ENCODE assay signal across 1 cellular context in the genomic region with DNA sequence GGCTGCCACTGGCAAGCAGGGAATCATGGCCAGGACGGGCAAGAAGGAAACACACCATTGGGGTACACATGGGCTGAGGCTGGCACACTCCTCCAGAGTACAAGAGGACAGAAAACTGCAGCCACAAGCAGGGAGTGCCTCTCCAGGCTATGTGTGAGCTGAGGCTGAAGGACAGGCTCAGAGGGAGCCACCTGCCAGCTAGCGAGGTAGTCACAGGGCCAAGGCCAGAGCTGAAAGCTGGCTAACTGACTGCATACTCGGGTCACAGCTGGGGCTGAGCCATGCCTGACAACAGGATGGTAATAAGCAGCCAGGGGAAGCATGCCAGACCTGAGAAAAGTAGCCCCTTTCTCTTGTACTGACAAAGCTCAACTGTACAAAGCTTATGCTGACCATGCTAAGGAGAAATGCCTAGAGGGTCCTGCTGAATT.
TF ChIP-seq lines count a peak whose summit lies in the region.

No MANE protein-coding gene starts in this region.

TF ChIP-seq in HepG2, 621 proteins besides CTCF, POLR2A, EP300 and RAD21 (continues in another document):
- no peak for TF ChIP-seq TOPORS (CRISPR knock-in tag; IDR thresholded peaks at IDR 0.05)
- TF ChIP-seq POLR2G (IDR thresholded peaks at IDR 0.05; ENCODE audit: low read depth, low read length): peak; percentile 46; the same call in 1 of the 2 replicates
- TF ChIP-seq, protein P1, sequence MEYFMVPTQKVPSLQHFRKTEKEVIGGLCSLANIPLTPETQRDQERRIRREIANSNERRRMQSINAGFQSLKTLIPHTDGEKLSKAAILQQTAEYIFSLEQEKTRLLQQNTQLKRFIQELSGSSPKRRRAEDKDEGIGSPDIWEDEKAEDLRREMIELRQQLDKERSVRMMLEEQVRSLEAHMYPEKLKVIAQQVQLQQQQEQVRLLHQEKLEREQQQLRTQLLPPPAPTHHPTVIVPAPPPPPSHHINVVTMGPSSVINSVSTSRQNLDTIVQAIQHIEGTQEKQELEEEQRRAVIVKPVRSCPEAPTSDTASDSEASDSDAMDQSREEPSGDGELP (IDR thresholded peaks at IDR 0.05; ENCODE audit: borderline replicate concordance, low read depth): no peak
- TF ChIP-seq JUNB (CRISPR knock-in tag; IDR thresholded peaks at IDR 0.05; ENCODE audit: borderline replicate concordance): no peak
- no peak for TF ChIP-seq ARNT2 (CRISPR knock-in tag; IDR thresholded peaks at IDR 0.05; ENCODE audit: low read depth)
- TF ChIP-seq, protein P2, sequence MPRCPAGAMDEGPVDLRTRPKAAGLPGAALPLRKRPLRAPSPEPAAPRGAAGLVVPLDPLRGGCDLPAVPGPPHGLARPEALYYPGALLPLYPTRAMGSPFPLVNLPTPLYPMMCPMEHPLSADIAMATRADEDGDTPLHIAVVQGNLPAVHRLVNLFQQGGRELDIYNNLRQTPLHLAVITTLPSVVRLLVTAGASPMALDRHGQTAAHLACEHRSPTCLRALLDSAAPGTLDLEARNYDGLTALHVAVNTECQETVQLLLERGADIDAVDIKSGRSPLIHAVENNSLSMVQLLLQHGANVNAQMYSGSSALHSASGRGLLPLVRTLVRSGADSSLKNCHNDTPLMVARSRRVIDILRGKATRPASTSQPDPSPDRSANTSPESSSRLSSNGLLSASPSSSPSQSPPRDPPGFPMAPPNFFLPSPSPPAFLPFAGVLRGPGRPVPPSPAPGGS (CRISPR knock-in tag; IDR thresholded peaks at IDR 0.05): 0 out of 2 replicates have a peak, but pooled peaks have one; percentile 27
- TF ChIP-seq, protein P3, sequence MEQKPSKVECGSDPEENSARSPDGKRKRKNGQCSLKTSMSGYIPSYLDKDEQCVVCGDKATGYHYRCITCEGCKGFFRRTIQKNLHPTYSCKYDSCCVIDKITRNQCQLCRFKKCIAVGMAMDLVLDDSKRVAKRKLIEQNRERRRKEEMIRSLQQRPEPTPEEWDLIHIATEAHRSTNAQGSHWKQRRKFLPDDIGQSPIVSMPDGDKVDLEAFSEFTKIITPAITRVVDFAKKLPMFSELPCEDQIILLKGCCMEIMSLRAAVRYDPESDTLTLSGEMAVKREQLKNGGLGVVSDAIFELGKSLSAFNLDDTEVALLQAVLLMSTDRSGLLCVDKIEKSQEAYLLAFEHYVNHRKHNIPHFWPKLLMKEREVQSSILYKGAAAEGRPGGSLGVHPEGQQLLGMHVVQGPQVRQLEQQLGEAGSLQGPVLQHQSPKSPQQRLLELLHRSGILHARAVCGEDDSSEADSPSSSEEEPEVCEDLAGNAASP (CRISPR knock-in tag; IDR thresholded peaks at IDR 0.05; ENCODE audit: borderline replicate concordance): no peak
- TF ChIP-seq, protein P4, sequence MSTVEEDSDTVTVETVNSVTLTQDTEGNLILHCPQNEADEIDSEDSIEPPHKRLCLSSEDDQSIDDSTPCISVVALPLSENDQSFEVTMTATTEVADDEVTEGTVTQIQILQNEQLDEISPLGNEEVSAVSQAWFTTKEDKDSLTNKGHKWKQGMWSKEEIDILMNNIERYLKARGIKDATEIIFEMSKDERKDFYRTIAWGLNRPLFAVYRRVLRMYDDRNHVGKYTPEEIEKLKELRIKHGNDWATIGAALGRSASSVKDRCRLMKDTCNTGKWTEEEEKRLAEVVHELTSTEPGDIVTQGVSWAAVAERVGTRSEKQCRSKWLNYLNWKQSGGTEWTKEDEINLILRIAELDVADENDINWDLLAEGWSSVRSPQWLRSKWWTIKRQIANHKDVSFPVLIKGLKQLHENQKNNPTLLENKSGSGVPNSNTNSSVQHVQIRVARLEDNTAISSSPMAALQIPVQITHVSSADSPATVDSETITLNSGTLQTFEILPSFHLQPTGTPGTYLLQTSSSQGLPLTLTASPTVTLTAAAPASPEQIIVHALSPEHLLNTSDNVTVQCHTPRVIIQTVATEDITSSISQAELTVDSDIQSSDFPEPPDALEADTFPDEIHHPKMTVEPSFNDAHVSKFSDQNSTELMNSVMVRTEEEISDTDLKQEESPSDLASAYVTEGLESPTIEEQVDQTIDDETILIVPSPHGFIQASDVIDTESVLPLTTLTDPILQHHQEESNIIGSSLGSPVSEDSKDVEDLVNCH (CRISPR knock-in tag; IDR thresholded peaks at IDR 0.05): no peak
- TF ChIP-seq ZNF232 (CRISPR knock-in tag; IDR thresholded peaks at IDR 0.05; ENCODE audit: borderline replicate concordance): 0 out of 2 replicates have a peak, but pooled peaks have one; percentile 30
- TF ChIP-seq REL (CRISPR knock-in tag; conservative IDR thresholded peaks at IDR 0.05): no peak
- TF ChIP-seq, protein P5, sequence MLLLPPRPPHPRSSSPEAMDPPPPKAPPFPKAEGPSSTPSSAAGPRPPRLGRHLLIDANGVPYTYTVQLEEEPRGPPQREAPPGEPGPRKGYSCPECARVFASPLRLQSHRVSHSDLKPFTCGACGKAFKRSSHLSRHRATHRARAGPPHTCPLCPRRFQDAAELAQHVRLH (CRISPR knock-in tag; IDR thresholded peaks at IDR 0.05; ENCODE audit: borderline replicate concordance, low read depth): 0 out of 2 replicates have a peak, but pooled peaks have one; percentile 44
- no peak for TF ChIP-seq HCFC1 (IDR thresholded peaks at IDR 0.05; ENCODE audit: low read depth, low read length)
- no peak for TF ChIP-seq ELF4 (CRISPR knock-in tag; IDR thresholded peaks at IDR 0.05; ENCODE audit: borderline replicate concordance)
- TF ChIP-seq, protein P6, sequence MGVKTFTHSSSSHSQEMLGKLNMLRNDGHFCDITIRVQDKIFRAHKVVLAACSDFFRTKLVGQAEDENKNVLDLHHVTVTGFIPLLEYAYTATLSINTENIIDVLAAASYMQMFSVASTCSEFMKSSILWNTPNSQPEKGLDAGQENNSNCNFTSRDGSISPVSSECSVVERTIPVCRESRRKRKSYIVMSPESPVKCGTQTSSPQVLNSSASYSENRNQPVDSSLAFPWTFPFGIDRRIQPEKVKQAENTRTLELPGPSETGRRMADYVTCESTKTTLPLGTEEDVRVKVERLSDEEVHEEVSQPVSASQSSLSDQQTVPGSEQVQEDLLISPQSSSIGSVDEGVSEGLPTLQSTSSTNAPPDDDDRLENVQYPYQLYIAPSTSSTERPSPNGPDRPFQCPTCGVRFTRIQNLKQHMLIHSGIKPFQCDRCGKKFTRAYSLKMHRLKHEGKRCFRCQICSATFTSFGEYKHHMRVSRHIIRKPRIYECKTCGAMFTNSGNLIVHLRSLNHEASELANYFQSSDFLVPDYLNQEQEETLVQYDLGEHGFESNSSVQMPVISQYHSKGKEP (CRISPR knock-in tag; IDR thresholded peaks at IDR 0.05): no peak
- TF ChIP-seq ZFP36L1 (CRISPR knock-in tag; IDR thresholded peaks at IDR 0.05): no peak
- TF ChIP-seq, protein P7, sequence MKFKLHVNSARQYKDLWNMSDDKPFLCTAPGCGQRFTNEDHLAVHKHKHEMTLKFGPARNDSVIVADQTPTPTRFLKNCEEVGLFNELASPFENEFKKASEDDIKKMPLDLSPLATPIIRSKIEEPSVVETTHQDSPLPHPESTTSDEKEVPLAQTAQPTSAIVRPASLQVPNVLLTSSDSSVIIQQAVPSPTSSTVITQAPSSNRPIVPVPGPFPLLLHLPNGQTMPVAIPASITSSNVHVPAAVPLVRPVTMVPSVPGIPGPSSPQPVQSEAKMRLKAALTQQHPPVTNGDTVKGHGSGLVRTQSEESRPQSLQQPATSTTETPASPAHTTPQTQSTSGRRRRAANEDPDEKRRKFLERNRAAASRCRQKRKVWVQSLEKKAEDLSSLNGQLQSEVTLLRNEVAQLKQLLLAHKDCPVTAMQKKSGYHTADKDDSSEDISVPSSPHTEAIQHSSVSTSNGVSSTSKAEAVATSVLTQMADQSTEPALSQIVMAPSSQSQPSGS (CRISPR knock-in tag; IDR thresholded peaks at IDR 0.05): no peak
- TF ChIP-seq, protein P8, sequence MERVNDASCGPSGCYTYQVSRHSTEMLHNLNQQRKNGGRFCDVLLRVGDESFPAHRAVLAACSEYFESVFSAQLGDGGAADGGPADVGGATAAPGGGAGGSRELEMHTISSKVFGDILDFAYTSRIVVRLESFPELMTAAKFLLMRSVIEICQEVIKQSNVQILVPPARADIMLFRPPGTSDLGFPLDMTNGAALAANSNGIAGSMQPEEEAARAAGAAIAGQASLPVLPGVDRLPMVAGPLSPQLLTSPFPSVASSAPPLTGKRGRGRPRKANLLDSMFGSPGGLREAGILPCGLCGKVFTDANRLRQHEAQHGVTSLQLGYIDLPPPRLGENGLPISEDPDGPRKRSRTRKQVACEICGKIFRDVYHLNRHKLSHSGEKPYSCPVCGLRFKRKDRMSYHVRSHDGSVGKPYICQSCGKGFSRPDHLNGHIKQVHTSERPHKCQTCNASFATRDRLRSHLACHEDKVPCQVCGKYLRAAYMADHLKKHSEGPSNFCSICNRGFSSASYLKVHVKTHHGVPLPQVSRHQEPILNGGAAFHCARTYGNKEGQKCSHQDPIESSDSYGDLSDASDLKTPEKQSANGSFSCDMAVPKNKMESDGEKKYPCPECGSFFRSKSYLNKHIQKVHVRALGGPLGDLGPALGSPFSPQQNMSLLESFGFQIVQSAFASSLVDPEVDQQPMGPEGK (CRISPR knock-in tag; IDR thresholded peaks at IDR 0.05): no peak
- TF ChIP-seq ZNF225 (CRISPR knock-in tag; IDR thresholded peaks at IDR 0.05): no peak
- TF ChIP-seq ZNF879 (CRISPR knock-in tag; IDR thresholded peaks at IDR 0.05): no peak
- peak; percentile 35; the same call in 1 of the 2 replicates for TF ChIP-seq ZSCAN31 (CRISPR knock-in tag; IDR thresholded peaks at IDR 0.05; ENCODE audit: low read depth)
- TF ChIP-seq GZF1 (CRISPR knock-in tag; IDR thresholded peaks at IDR 0.05): no peak
- TF ChIP-seq, protein P9, sequence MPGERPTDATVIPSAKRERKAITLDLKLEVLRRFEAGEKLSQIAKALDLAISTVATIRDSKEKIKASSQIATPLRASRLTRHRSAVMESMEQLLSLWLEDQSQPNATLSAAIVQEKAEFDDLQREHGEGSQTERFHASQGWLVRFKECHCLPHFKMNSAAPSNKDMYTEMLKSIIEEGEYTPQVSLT (CRISPR knock-in tag; IDR thresholded peaks at IDR 0.05; ENCODE audit: borderline replicate concordance, low read depth): no peak
- TF ChIP-seq, protein P10, sequence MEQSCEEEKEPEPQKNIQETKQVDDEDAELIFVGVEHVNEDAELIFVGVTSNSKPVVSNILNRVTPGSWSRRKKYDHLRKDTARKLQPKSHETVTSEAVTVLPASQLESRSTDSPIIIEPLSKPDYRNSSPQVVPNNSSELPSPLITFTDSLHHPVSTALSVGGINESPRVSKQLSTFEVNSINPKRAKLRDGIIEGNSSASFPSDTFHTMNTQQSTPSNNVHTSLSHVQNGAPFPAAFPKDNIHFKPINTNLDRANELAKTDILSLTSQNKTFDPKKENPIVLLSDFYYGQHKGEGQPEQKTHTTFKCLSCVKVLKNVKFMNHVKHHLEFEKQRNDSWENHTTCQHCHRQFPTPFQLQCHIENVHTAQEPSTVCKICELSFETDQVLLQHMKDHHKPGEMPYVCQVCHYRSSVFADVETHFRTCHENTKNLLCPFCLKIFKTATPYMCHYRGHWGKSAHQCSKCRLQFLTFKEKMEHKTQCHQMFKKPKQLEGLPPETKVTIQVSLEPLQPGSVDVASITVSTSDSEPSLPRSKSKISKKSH (CRISPR knock-in tag; IDR thresholded peaks at IDR 0.05; ENCODE audit: borderline replicate concordance): peak; percentile 49; the same call in 1 of the 2 replicates
- TF ChIP-seq, protein P11, sequence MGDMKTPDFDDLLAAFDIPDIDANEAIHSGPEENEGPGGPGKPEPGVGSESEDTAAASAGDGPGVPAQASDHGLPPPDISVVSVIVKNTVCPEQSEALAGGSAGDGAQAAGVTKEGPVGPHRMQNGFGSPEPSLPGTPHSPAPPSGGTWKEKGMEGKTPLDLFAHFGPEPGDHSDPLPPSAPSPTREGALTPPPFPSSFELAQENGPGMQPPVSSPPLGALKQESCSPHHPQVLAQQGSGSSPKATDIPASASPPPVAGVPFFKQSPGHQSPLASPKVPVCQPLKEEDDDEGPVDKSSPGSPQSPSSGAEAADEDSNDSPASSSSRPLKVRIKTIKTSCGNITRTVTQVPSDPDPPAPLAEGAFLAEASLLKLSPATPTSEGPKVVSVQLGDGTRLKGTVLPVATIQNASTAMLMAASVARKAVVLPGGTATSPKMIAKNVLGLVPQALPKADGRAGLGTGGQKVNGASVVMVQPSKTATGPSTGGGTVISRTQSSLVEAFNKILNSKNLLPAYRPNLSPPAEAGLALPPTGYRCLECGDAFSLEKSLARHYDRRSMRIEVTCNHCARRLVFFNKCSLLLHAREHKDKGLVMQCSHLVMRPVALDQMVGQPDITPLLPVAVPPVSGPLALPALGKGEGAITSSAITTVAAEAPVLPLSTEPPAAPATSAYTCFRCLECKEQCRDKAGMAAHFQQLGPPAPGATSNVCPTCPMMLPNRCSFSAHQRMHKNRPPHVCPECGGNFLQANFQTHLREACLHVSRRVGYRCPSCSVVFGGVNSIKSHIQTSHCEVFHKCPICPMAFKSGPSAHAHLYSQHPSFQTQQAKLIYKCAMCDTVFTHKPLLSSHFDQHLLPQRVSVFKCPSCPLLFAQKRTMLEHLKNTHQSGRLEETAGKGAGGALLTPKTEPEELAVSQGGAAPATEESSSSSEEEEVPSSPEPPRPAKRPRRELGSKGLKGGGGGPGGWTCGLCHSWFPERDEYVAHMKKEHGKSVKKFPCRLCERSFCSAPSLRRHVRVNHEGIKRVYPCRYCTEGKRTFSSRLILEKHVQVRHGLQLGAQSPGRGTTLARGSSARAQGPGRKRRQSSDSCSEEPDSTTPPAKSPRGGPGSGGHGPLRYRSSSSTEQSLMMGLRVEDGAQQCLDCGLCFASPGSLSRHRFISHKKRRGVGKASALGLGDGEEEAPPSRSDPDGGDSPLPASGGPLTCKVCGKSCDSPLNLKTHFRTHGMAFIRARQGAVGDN (CRISPR knock-in tag; IDR thresholded peaks at IDR 0.05): peak; percentile 64
- 0 out of 2 replicates have a peak, but pooled peaks have one; percentile 36 for TF ChIP-seq NFKB2 (CRISPR knock-in tag; IDR thresholded peaks at IDR 0.05; ENCODE audit: borderline replicate concordance)
- TF ChIP-seq MTF2 (CRISPR knock-in tag; IDR thresholded peaks at IDR 0.05; ENCODE audit: borderline replicate concordance): no peak
- peak; percentile 32; the same call in 1 of the 2 replicates for TF ChIP-seq RARA (CRISPR knock-in tag; IDR thresholded peaks at IDR 0.05)
- TF ChIP-seq PAF1 (CRISPR knock-in tag; IDR thresholded peaks at IDR 0.05): peak; percentile 47; the same call in 1 of the 2 replicates
- TF ChIP-seq ZKSCAN8 (CRISPR knock-in tag; IDR thresholded peaks at IDR 0.05; ENCODE audit: borderline replicate concordance): no peak
- TF ChIP-seq ZNF598 (CRISPR knock-in tag; IDR thresholded peaks at IDR 0.05; ENCODE audit: borderline replicate concordance): 0 out of 2 replicates have a peak, but pooled peaks have one; percentile 32
- peak; percentile 40; the same call in 1 of the 2 replicates for TF ChIP-seq KDM2A (CRISPR knock-in tag; IDR thresholded peaks at IDR 0.05; ENCODE audit: borderline replicate concordance, low read depth)
- no peak for TF ChIP-seq SP2 (CRISPR knock-in tag; IDR thresholded peaks at IDR 0.05)
- TF ChIP-seq, protein P12, sequence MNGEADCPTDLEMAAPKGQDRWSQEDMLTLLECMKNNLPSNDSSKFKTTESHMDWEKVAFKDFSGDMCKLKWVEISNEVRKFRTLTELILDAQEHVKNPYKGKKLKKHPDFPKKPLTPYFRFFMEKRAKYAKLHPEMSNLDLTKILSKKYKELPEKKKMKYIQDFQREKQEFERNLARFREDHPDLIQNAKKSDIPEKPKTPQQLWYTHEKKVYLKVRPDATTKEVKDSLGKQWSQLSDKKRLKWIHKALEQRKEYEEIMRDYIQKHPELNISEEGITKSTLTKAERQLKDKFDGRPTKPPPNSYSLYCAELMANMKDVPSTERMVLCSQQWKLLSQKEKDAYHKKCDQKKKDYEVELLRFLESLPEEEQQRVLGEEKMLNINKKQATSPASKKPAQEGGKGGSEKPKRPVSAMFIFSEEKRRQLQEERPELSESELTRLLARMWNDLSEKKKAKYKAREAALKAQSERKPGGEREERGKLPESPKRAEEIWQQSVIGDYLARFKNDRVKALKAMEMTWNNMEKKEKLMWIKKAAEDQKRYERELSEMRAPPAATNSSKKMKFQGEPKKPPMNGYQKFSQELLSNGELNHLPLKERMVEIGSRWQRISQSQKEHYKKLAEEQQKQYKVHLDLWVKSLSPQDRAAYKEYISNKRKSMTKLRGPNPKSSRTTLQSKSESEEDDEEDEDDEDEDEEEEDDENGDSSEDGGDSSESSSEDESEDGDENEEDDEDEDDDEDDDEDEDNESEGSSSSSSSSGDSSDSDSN (CRISPR knock-in tag; IDR thresholded peaks at IDR 0.05): 0 out of 2 replicates have a peak, but pooled peaks have one; percentile 40
